21 cellular contexts compared by ENCODE assay signal in the genomic region with DNA sequence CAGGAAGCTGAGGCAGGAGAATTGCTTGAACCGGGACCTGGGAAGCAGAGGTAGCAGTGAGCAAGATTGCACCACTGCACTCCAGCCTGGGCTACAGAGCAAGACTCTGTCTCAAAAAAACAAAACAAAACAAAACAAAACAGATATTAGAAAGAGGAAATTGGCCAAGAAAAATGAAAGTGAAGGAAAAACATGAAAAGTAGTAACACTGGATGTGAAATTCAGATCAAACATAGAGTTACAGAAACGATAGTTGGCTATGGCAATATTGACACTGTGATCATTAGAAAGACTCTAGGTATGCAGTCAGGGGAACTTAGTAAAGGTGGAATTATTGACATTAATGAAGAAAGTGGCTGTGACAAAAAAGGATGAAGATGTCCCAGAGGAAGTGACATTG. TPM values are rescaled to one million over a fixed set of nuclear protein-coding genes. Genes with fewer than 3 reads are reported as not detected.
DNase-seq lines count a peak whose midpoint lies in the region; ATAC-seq, FAIRE-seq and TF ChIP-seq lines count a peak whose summit lies in the region.
"Had no signal": no experiment of that assay in that cellular context is flagged by ENCODE, and none has a peak within 500 bp of the region (broad histone marks: within the 10 kb centered on the region; RNA-seq: fewer than 3 reads in every experiment).

No MANE protein-coding gene starts in this region.

- H3K9ac ChIP-seq in BLaER1 treated with 17β-estradiol and CSF1 and Interleukin-3, amounts not matched to agents 10 nM and 100 nM: peak overlapping the region in 1 of 11 experiments; percentile 45; a peak in 4 of 22 replicates
- no peak overlapping the region for H3K9ac ChIP-seq in OCI-LY3 (ENCODE audit: low read length)

- no peaks in the 10 kb centered on the region for H3K9me3 ChIP-seq in BLaER1 treated with 17β-estradiol and CSF1 and Interleukin-3, amounts not matched to agents 10 nM and 100 nM (replicated peaks in 1 of 11)
- no peaks in the 10 kb centered on the region for H3K9me3 ChIP-seq in OCI-LY3 (ENCODE audit: insufficient read depth, low read length)
- H3K9me3 ChIP-seq: breast epithelium, Peyer's patch, sigmoid colon, vagina had no signal

- no peak for TF ChIP-seq CTCF in OCI-LY3 (IDR thresholded peaks at IDR 0.05; ENCODE audit: low read depth, low read length)

- H3K27me3 ChIP-seq in BLaER1 treated with 17β-estradiol and CSF1 and Interleukin-3, amounts not matched to agents 10 nM and 100 nM: no peaks in the 10 kb centered on the region
- H3K27me3 ChIP-seq in OCI-LY3 (ENCODE audit: low read depth, low read length): no peaks in the 10 kb centered on the region
- H3K27me3 ChIP-seq: breast epithelium, dorsolateral prefrontal cortex, Peyer's patch, sigmoid colon, vagina had no signal

- H3K4me3 ChIP-seq in BLaER1 treated with 17β-estradiol and CSF1 and Interleukin-3, amounts not matched to agents 10 nM and 100 nM: no peak overlapping the region
- H3K4me3 ChIP-seq in OCI-LY3 (ENCODE audit: low read length): no peak overlapping the region
- H3K4me3 ChIP-seq: breast epithelium, dorsolateral prefrontal cortex, K562, Peyer's patch, sigmoid colon, vagina had no signal

- no peak for FAIRE-seq in frontal cortex (lab: Jason Lieb, UNC)

- no peaks in the 10 kb centered on the region for H3K36me3 ChIP-seq in BLaER1 treated with 17β-estradiol and CSF1 and Interleukin-3, amounts not matched to agents 10 nM and 100 nM
- no peaks in the 10 kb centered on the region for H3K36me3 ChIP-seq in OCI-LY3 (replicated peaks; ENCODE audit: low read depth, low read length)
- H3K36me3 ChIP-seq: breast epithelium, Peyer's patch, sigmoid colon, vagina had no signal

- no peaks in the 10 kb centered on the region for H4K20me1 ChIP-seq in BLaER1 treated with 17β-estradiol and CSF1 and Interleukin-3, amounts not matched to agents 10 nM and 100 nM
- no peaks in the 10 kb centered on the region for H4K20me1 ChIP-seq in OCI-LY3 (ENCODE audit: insufficient read depth, low read length)

- H3K4me1 ChIP-seq in BLaER1 treated with 17β-estradiol and CSF1 and Interleukin-3, amounts not matched to agents 10 nM and 100 nM: peaks cover 18 to 49% (median 35%) of the 10 kb centered on the region in 10 experiments
- H3K4me1 ChIP-seq in OCI-LY3 (ENCODE audit: low read length): peaks cover 18% of the 10 kb centered on the region
- H3K4me1 ChIP-seq: breast epithelium, sigmoid colon had no signal

- peak overlapping the region in 8 of 11 experiments; percentile 3 to 74 (median 62); a peak in 13 of 22 replicates for H3K4me2 ChIP-seq in BLaER1 treated with 17β-estradiol and CSF1 and Interleukin-3, amounts not matched to agents 10 nM and 100 nM
- 0 out of 2 replicates have a peak overlapping the region, but pooled peaks have one; percentile 18 for H3K4me2 ChIP-seq in OCI-LY3 (ENCODE audit: low read length)

- no peak overlapping the region for H2AFZ ChIP-seq in OCI-LY3 (ENCODE audit: low read depth, low read length)

- peak overlapping the region in 6 of 11 experiments; percentile 4 to 72 (median 52); a peak in 10 of 22 replicates for H3K27ac ChIP-seq in BLaER1 treated with 17β-estradiol and CSF1 and Interleukin-3, amounts not matched to agents 10 nM and 100 nM
- no peak overlapping the region for H3K27ac ChIP-seq in OCI-LY3 (ENCODE audit: low read length)
- H3K27ac ChIP-seq: breast epithelium, dorsolateral prefrontal cortex, Peyer's patch, sigmoid colon, vagina had no signal

- peak; percentile 33 for ATAC-seq in GM18867 (IDR thresholded peaks at IDR 0.05; ENCODE audit: unreplicated experiment)
- ATAC-seq in HG03159 (IDR thresholded peaks at IDR 0.05; ENCODE audit: unreplicated experiment): peak; percentile 33
- no peak for ATAC-seq in GM18858 (IDR thresholded peaks at IDR 0.05; ENCODE audit: unreplicated experiment)
- ATAC-seq: K562 had no signal

- DNase-seq in DMS 273 treated with DMSO at 0.1 percent for 48 hours (lab: John Stamatoyannopoulos, UW): no peak
- no peak for DNase-seq in frontal cortex (ENCODE audit: low spot score in 2 of 2)
- no peak for DNase-seq in H4 (ENCODE audit: low spot score)
- DNase-seq: activated CD4-positive, alpha-beta T cell treated with anti-CD3 and anti-CD28 coated beads, Interleukin-2, amount 50 U/mL, for 48 hours; activated T-cell treated with anti-CD3 and anti-CD28 coated beads, Interleukin-2, amount 50 U/mL, for 24 hours; dorsolateral prefrontal cortex; EL; erythroblast; NCI-H1092 treated with DMSO at 0.1 percent for 48 hours; NCI-H524 treated with DMSO at 0.1 percent for 48 hours; Peyer's patch; sigmoid colon; stimulated activated CD4-positive, alpha-beta T cell treated with anti-CD3 and anti-CD28 coated beads, Interleukin-1b, Interleukin-23, amount 100 ng/mL, for 48 hours had no signal

- no peaks in the 10 kb centered on the region for H3K79me2 ChIP-seq in OCI-LY3 (ENCODE audit: low read length)

RNA-seq across cellular contexts. Expression of a gene that starts 13.2 kb away (rescaled TPM):
- 44.0 TPM for total RNA-seq in frontal cortex
- 43.2 and 45.4 TPM in 2 replicates for total RNA-seq in H4 (2014; rRNA removed; shearing (Covaris generic))
